Comparison of ENCODE assay signal across 1 cellular context in the genomic region with DNA sequence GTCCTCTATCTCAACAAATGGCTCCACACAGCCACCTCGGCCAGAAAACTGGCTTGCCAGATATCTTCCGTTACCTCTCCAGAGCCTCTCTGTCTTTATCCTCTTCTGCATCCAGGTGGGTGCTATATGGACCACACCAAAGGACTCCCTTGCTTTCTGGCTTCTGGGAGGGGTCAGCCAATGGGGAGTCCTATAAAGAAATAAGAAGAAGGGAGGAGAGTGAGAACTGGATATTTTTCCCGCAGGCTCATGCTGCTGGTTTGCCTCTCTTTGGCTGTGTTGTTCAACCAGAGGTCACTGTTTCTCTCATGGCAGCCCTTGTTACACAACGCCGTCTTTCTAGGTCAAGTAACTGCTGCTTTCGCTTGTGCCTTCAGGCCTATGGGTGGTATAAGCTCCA.
TF ChIP-seq lines count a peak whose summit lies in the region.

No MANE protein-coding gene starts in this region.

TF ChIP-seq in IMR-90, 13 proteins besides CTCF, POLR2A, EP300 and RAD21:
- TF ChIP-seq MXI1 (IDR thresholded peaks at IDR 0.05; ENCODE audit: borderline replicate concordance, low read depth, low read length): no peak
- no peak for TF ChIP-seq MAZ (IDR thresholded peaks at IDR 0.05; ENCODE audit: borderline replicate concordance, low read depth, low read length)
- no peak for TF ChIP-seq RCOR1 (IDR thresholded peaks at IDR 0.05; ENCODE audit: insufficient replicate concordance, low read length)
- TF ChIP-seq CHD1 (IDR thresholded peaks at IDR 0.05; ENCODE audit: low read depth, low read length): no peak
